ENCODE assay signal across 15 cellular contexts in genomic region chr2:181846359-181846758, GRCh38.
"Had no signal": no experiment of that assay in that cellular context is flagged by ENCODE, and none has a peak within 500 bp of the region (broad histone marks: within the 10 kb centered on the region; RNA-seq: fewer than 3 reads in every experiment).

No MANE protein-coding gene starts in this region.

- H3K36me3 Mint-ChIP-seq: activated naive CD8-positive, alpha-beta T cell treated with anti-CD3 and anti-CD28 coated beads, Interleukin-2, amount 10 ng/mL, durations not matched to agents 7 days and 5 days; immature natural killer cell; stimulated activated effector memory CD8-positive, alpha-beta T cell treated with anti-CD3 and anti-CD28 coated beads, Interleukin-12 subunit alpha, Interleukin-12 subunit beta, amount 100 ng/mL, for 72 hours had no signal

- H3K4me1 ChIP-seq: lower lobe of right lung had no signal

- H3K27ac Mint-ChIP-seq: activated naive CD8-positive, alpha-beta T cell treated with anti-CD3 and anti-CD28 coated beads, Interleukin-2, amount 10 ng/mL, durations not matched to agents 7 days and 5 days; immature natural killer cell; stimulated activated effector memory CD8-positive, alpha-beta T cell treated with anti-CD3 and anti-CD28 coated beads, Interleukin-12 subunit alpha, Interleukin-12 subunit beta, amount 100 ng/mL, for 72 hours; T-helper 2 cell treated with Interferon-gamma antibody and Interleukin-4, amounts not matched to agents 5 μg/mL and 100 μg/mL, for 36 hours had no signal

- ATAC-seq: left cardiac atrium; lower lobe of right lung; stimulated activated effector memory CD8-positive, alpha-beta T cell treated with anti-CD3 and anti-CD28 coated beads, Interleukin-12 subunit alpha, Interleukin-12 subunit beta, amount 100 ng/mL, for 72 hours had no signal

- H3K36me3 ChIP-seq: lower lobe of right lung, pancreas had no signal

- H3K27me3 ChIP-seq: pancreas had no signal

- H3K4me1 Mint-ChIP-seq: immature natural killer cell; stimulated activated effector memory CD8-positive, alpha-beta T cell treated with anti-CD3 and anti-CD28 coated beads, Interleukin-12 subunit alpha, Interleukin-12 subunit beta, amount 100 ng/mL, for 72 hours had no signal

- DNase-seq: activated CD4-positive, alpha-beta T cell treated with anti-CD3 and anti-CD28 coated beads, Interleukin-2, amount 50 U/mL, for 4 hours; activated CD4-positive, CD25-positive, alpha-beta regulatory T cell treated with anti-CD3 and anti-CD28 coated beads, Interleukin-2, amount 50 U/mL, for 72 hours; activated naive CD4-positive, alpha-beta T cell; activated naive CD8-positive, alpha-beta T cell treated with anti-CD3 and anti-CD28 coated beads, Interleukin-2, amount 10 ng/mL, durations not matched to agents 7 days and 5 days; activated T-cell treated with anti-CD3 and anti-CD28 coated beads for 4 hours; anterior cingulate cortex; cortex of kidney; effector memory CD4-positive, alpha-beta T cell; foreskin melanocyte; immature natural killer cell; left cardiac atrium; lower lobe of right lung; pancreas had no signal

- H3K27ac ChIP-seq: lower lobe of right lung had no signal

- H3K9me3 ChIP-seq: lower lobe of right lung, pancreas had no signal

- H3K4me3 ChIP-seq: lower lobe of right lung, pancreas had no signal

- H3K4me3 Mint-ChIP-seq: activated naive CD8-positive, alpha-beta T cell treated with anti-CD3 and anti-CD28 coated beads, Interleukin-2, amount 10 ng/mL, durations not matched to agents 7 days and 5 days; immature natural killer cell; stimulated activated effector memory CD8-positive, alpha-beta T cell treated with anti-CD3 and anti-CD28 coated beads, Interleukin-12 subunit alpha, Interleukin-12 subunit beta, amount 100 ng/mL, for 72 hours; T-helper 2 cell treated with Interferon-gamma antibody and Interleukin-4, amounts not matched to agents 5 μg/mL and 100 μg/mL, for 36 hours had no signal

- H3K9me3 Mint-ChIP-seq: activated naive CD8-positive, alpha-beta T cell treated with anti-CD3 and anti-CD28 coated beads, Interleukin-2, amount 10 ng/mL, durations not matched to agents 7 days and 5 days; immature natural killer cell; stimulated activated effector memory CD8-positive, alpha-beta T cell treated with anti-CD3 and anti-CD28 coated beads, Interleukin-12 subunit alpha, Interleukin-12 subunit beta, amount 100 ng/mL, for 72 hours; T-helper 2 cell treated with Interferon-gamma antibody and Interleukin-4, amounts not matched to agents 5 μg/mL and 100 μg/mL, for 36 hours had no signal
